In the genomic region with DNA sequence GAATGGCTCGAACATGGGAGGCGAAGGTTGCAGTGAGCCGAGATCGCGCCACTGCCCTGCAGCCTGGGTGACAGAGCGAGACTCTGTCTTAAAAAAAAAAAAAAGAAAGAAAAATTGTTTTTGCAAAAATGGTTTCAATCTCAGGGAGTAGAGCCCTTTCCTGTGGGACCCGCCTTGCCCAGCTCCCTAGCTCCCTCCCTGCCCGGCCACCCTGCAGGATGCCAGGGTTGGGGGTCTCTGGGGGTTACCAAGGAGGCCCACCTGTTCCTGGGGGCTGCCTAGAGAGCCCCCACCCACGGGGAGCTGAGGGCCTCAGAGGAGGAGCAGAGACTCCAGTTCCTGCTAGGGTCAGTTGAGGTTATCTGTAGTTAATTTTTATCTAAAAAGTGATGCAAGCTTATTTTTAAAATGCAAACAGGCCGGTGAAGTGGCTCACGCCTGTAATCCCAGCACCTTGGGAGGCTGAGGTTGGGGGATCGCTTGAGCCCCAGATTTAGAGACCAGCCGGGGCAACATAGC, we compare ENCODE assay signal across 1 cellular context.
A peak's percentile ranks its signal among the peaks of the same experiment; 100 is the strongest.
TF ChIP-seq lines count a peak whose summit lies in the region.

No MANE protein-coding gene starts in this region.

TF ChIP-seq in HepG2, 621 proteins besides CTCF, POLR2A, EP300 and RAD21 (continued from another document and continues in another):
- TF ChIP-seq, protein P1, sequence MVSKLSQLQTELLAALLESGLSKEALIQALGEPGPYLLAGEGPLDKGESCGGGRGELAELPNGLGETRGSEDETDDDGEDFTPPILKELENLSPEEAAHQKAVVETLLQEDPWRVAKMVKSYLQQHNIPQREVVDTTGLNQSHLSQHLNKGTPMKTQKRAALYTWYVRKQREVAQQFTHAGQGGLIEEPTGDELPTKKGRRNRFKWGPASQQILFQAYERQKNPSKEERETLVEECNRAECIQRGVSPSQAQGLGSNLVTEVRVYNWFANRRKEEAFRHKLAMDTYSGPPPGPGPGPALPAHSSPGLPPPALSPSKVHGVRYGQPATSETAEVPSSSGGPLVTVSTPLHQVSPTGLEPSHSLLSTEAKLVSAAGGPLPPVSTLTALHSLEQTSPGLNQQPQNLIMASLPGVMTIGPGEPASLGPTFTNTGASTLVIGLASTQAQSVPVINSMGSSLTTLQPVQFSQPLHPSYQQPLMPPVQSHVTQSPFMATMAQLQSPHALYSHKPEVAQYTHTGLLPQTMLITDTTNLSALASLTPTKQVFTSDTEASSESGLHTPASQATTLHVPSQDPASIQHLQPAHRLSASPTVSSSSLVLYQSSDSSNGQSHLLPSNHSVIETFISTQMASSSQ (IDR thresholded peaks at IDR 0.05; ENCODE audit: low read depth) = peak; percentile 97
- TF ChIP-seq, protein P1 (CRISPR knock-in tag; IDR thresholded peaks at IDR 0.05; ENCODE audit: borderline replicate concordance) = peak; percentile 99
- TF ChIP-seq KLF16 (CRISPR knock-in tag; IDR thresholded peaks at IDR 0.05) (0 out of 4 replicates have a peak, but pooled peaks of 1 of the 2 experiments have one; percentile 39), RFX5 (IDR thresholded peaks at IDR 0.05; ENCODE audit: low read depth, low read length) (no peak), SAP130 (CRISPR knock-in tag; IDR thresholded peaks at IDR 0.05; ENCODE audit: low read depth) (peak; percentile 68), GATAD2A (CRISPR knock-in tag; IDR thresholded peaks at IDR 0.05) (peak; percentile 90), NR2F1 (CRISPR knock-in tag; IDR thresholded peaks at IDR 0.05) (peak; percentile 67 to 83; a peak in 3 of 4 replicates), ZNF788 (CRISPR knock-in tag; IDR thresholded peaks at IDR 0.05; ENCODE audit: borderline replicate concordance) (0 out of 2 replicates have a peak, but pooled peaks have one; percentile 37), FOXJ3 (CRISPR knock-in tag; IDR thresholded peaks at IDR 0.05; ENCODE audit: borderline replicate concordance) (peak; percentile 29; the same call in 1 of the 2 replicates), TSC22D2 (CRISPR knock-in tag; IDR thresholded peaks at IDR 0.05; ENCODE audit: borderline replicate concordance) (peak; percentile 25; the same call in 1 of the 2 replicates), GATAD1 (CRISPR knock-in tag; IDR thresholded peaks at IDR 0.05) (0 out of 2 replicates have a peak, but pooled peaks have one; percentile 21), ZNF263 (CRISPR knock-in tag; IDR thresholded peaks at IDR 0.05) (0 out of 2 replicates have a peak, but pooled peaks have one; percentile 44), SIX4 (CRISPR knock-in tag; IDR thresholded peaks at IDR 0.05) (0 out of 2 replicates have a peak, but pooled peaks have one; percentile 46), MED1 (CRISPR knock-in tag; IDR thresholded peaks at IDR 0.05) (peak; percentile 89), KDM6A (CRISPR knock-in tag; IDR thresholded peaks at IDR 0.05; ENCODE audit: low read depth) (0 out of 2 replicates have a peak, but pooled peaks have one; percentile 51), SIX1 (CRISPR knock-in tag; IDR thresholded peaks at IDR 0.05; ENCODE audit: borderline replicate concordance) (no peak), POGZ (CRISPR knock-in tag; IDR thresholded peaks at IDR 0.05) (0 out of 2 replicates have a peak, but pooled peaks have one; percentile 25), ZNF746 (CRISPR knock-in tag; IDR thresholded peaks at IDR 0.05) (peak; percentile 71), REL (CRISPR knock-in tag; conservative IDR thresholded peaks at IDR 0.05) (no peak), NRL (CRISPR knock-in tag; IDR thresholded peaks at IDR 0.05; ENCODE audit: borderline replicate concordance) (no peak), ZNF143 (CRISPR knock-in tag; IDR thresholded peaks at IDR 0.05) (no peak), TBX2 (CRISPR knock-in tag; IDR thresholded peaks at IDR 0.05; ENCODE audit: borderline replicate concordance) (peak; percentile 52), SIN3A (IDR thresholded peaks at IDR 0.05; ENCODE audit: borderline replicate concordance, low read depth, low read length) (0 out of 2 replicates have a peak, but pooled peaks have one; percentile 67), ZNF296 (CRISPR knock-in tag; conservative IDR thresholded peaks at IDR 0.05) (no peak), ZNF44 (CRISPR knock-in tag; IDR thresholded peaks at IDR 0.05) (no peak), TAF1 (CRISPR knock-in tag; IDR thresholded peaks at IDR 0.05) (no peak), PHF8 (CRISPR knock-in tag; IDR thresholded peaks at IDR 0.05) (peak; percentile 31; the same call in 1 of the 2 replicates), MAZ (IDR thresholded peaks at IDR 0.05; ENCODE audit: borderline replicate concordance, low read depth, low read length) (0 out of 2 replicates have a peak, but pooled peaks have one; percentile 41), MAZ (CRISPR knock-in tag; IDR thresholded peaks at IDR 0.05; ENCODE audit: low read depth) (no peak), TRIM24 (CRISPR knock-in tag; IDR thresholded peaks at IDR 0.05) (no peak), MTA1 (CRISPR knock-in tag; IDR thresholded peaks at IDR 0.05; ENCODE audit: borderline replicate concordance) (peak; percentile 64; the same call in 1 of the 2 replicates), CEBPG (CRISPR knock-in tag; IDR thresholded peaks at IDR 0.05) (peak; percentile 90)
- TF ChIP-seq, protein P2, sequence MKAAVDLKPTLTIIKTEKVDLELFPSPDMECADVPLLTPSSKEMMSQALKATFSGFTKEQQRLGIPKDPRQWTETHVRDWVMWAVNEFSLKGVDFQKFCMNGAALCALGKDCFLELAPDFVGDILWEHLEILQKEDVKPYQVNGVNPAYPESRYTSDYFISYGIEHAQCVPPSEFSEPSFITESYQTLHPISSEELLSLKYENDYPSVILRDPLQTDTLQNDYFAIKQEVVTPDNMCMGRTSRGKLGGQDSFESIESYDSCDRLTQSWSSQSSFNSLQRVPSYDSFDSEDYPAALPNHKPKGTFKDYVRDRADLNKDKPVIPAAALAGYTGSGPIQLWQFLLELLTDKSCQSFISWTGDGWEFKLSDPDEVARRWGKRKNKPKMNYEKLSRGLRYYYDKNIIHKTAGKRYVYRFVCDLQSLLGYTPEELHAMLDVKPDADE (CRISPR knock-in tag; IDR thresholded peaks at IDR 0.05) = no peak
- TF ChIP-seq, protein P3, sequence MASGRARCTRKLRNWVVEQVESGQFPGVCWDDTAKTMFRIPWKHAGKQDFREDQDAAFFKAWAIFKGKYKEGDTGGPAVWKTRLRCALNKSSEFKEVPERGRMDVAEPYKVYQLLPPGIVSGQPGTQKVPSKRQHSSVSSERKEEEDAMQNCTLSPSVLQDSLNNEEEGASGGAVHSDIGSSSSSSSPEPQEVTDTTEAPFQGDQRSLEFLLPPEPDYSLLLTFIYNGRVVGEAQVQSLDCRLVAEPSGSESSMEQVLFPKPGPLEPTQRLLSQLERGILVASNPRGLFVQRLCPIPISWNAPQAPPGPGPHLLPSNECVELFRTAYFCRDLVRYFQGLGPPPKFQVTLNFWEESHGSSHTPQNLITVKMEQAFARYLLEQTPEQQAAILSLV (CRISPR knock-in tag; IDR thresholded peaks at IDR 0.05; ENCODE audit: borderline replicate concordance) = 0 out of 2 replicates have a peak, but pooled peaks have one; percentile 37
- TF ChIP-seq, protein P4, sequence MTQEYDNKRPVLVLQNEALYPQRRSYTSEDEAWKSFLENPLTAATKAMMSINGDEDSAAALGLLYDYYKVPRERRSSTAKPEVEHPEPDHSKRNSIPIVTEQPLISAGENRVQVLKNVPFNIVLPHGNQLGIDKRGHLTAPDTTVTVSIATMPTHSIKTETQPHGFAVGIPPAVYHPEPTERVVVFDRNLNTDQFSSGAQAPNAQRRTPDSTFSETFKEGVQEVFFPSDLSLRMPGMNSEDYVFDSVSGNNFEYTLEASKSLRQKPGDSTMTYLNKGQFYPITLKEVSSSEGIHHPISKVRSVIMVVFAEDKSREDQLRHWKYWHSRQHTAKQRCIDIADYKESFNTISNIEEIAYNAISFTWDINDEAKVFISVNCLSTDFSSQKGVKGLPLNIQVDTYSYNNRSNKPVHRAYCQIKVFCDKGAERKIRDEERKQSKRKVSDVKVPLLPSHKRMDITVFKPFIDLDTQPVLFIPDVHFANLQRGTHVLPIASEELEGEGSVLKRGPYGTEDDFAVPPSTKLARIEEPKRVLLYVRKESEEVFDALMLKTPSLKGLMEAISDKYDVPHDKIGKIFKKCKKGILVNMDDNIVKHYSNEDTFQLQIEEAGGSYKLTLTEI (CRISPR knock-in tag; conservative IDR thresholded peaks at IDR 0.05) = no peak
- TF ChIP-seq, protein P5, sequence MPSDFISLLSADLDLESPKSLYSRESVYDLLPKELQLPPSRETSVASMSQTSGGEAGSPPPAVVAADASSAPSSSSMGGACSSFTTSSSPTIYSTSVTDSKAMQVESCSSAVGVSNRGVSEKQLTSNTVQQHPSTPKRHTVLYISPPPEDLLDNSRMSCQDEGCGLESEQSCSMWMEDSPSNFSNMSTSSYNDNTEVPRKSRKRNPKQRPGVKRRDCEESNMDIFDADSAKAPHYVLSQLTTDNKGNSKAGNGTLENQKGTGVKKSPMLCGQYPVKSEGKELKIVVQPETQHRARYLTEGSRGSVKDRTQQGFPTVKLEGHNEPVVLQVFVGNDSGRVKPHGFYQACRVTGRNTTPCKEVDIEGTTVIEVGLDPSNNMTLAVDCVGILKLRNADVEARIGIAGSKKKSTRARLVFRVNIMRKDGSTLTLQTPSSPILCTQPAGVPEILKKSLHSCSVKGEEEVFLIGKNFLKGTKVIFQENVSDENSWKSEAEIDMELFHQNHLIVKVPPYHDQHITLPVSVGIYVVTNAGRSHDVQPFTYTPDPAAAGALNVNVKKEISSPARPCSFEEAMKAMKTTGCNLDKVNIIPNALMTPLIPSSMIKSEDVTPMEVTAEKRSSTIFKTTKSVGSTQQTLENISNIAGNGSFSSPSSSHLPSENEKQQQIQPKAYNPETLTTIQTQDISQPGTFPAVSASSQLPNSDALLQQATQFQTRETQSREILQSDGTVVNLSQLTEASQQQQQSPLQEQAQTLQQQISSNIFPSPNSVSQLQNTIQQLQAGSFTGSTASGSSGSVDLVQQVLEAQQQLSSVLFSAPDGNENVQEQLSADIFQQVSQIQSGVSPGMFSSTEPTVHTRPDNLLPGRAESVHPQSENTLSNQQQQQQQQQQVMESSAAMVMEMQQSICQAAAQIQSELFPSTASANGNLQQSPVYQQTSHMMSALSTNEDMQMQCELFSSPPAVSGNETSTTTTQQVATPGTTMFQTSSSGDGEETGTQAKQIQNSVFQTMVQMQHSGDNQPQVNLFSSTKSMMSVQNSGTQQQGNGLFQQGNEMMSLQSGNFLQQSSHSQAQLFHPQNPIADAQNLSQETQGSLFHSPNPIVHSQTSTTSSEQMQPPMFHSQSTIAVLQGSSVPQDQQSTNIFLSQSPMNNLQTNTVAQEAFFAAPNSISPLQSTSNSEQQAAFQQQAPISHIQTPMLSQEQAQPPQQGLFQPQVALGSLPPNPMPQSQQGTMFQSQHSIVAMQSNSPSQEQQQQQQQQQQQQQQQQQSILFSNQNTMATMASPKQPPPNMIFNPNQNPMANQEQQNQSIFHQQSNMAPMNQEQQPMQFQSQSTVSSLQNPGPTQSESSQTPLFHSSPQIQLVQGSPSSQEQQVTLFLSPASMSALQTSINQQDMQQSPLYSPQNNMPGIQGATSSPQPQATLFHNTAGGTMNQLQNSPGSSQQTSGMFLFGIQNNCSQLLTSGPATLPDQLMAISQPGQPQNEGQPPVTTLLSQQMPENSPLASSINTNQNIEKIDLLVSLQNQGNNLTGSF (CRISPR knock-in tag; IDR thresholded peaks at IDR 0.05) = no peak
- TF ChIP-seq, protein P6, sequence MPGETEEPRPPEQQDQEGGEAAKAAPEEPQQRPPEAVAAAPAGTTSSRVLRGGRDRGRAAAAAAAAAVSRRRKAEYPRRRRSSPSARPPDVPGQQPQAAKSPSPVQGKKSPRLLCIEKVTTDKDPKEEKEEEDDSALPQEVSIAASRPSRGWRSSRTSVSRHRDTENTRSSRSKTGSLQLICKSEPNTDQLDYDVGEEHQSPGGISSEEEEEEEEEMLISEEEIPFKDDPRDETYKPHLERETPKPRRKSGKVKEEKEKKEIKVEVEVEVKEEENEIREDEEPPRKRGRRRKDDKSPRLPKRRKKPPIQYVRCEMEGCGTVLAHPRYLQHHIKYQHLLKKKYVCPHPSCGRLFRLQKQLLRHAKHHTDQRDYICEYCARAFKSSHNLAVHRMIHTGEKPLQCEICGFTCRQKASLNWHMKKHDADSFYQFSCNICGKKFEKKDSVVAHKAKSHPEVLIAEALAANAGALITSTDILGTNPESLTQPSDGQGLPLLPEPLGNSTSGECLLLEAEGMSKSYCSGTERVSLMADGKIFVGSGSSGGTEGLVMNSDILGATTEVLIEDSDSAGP (CRISPR knock-in tag; IDR thresholded peaks at IDR 0.05; ENCODE audit: borderline replicate concordance) = no peak
- TF ChIP-seq, protein P7, sequence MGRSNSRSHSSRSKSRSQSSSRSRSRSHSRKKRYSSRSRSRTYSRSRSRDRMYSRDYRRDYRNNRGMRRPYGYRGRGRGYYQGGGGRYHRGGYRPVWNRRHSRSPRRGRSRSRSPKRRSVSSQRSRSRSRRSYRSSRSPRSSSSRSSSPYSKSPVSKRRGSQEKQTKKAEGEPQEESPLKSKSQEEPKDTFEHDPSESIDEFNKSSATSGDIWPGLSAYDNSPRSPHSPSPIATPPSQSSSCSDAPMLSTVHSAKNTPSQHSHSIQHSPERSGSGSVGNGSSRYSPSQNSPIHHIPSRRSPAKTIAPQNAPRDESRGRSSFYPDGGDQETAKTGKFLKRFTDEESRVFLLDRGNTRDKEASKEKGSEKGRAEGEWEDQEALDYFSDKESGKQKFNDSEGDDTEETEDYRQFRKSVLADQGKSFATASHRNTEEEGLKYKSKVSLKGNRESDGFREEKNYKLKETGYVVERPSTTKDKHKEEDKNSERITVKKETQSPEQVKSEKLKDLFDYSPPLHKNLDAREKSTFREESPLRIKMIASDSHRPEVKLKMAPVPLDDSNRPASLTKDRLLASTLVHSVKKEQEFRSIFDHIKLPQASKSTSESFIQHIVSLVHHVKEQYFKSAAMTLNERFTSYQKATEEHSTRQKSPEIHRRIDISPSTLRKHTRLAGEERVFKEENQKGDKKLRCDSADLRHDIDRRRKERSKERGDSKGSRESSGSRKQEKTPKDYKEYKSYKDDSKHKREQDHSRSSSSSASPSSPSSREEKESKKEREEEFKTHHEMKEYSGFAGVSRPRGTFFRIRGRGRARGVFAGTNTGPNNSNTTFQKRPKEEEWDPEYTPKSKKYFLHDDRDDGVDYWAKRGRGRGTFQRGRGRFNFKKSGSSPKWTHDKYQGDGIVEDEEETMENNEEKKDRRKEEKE (IDR thresholded peaks at IDR 0.05) = no peak
